Comparison of ENCODE assay signal across 9 cellular contexts in the genomic region with DNA sequence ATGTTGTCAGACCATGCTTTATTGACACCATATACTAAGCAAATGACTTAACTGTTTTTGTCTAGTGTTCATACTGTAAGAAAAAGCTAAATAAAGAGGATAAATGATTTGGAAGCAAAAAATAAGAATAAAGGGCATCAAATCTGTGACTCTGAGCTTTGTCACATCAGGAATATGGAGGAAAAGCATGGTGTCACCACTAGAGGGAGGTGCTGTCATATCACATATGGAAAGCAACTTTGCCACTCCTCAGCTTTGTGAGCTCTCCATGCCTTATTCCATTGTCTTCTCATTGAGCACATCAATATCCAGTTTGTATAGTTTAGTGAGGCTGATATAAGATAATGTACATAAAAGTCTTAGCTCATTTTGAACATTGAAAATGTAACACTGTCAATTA. TPM values are rescaled to one million over a fixed set of nuclear protein-coding genes. Genes with fewer than 3 reads are reported as not detected.
DNase-seq lines count a peak whose midpoint lies in the region; ATAC-seq lines count a peak whose summit lies in the region.
"Had no signal": no experiment of that assay in that cellular context is flagged by ENCODE, and none has a peak within 500 bp of the region (broad histone marks: within the 10 kb centered on the region; RNA-seq: fewer than 3 reads in every experiment).

No MANE protein-coding gene starts in this region.

- DNase-seq in activated naive CD8-positive, alpha-beta T cell treated with anti-CD3 and anti-CD28 coated beads, Interleukin-2, amount 10 ng/mL, durations not matched to agents 7 days and 5 days = no peak
- no peak for DNase-seq in activated naive CD8-positive, alpha-beta T cell treated with anti-CD3 and anti-CD28 coated beads for 36 hours
- DNase-seq in MV-4-11 (lab: John Stamatoyannopoulos, UW) (peak; percentile 23), iPS DF 19.7 (ENCODE audit: low read depth, low spot score) (peak; percentile 47)
- DNase-seq in activated CD4-positive, alpha-beta memory T cell treated with anti-CD3 and anti-CD28 coated beads, Interleukin-2, amount 10 ng/mL, durations not matched to agents 7 days and 5 days = peak; percentile 41
- DNase-seq: psoas muscle had no signal

- H3K4me1 Mint-ChIP-seq in activated naive CD8-positive, alpha-beta T cell treated with anti-CD3 and anti-CD28 coated beads, Interleukin-2, amount 10 ng/mL, durations not matched to agents 7 days and 5 days = peaks cover 3% of the 10 kb centered on the region
- H3K4me1 Mint-ChIP-seq in activated naive CD8-positive, alpha-beta T cell treated with anti-CD3 and anti-CD28 coated beads for 36 hours = no peaks in the 10 kb centered on the region
- H3K4me1 Mint-ChIP-seq in activated CD4-positive, alpha-beta memory T cell treated with anti-CD3 and anti-CD28 coated beads, Interleukin-2, amount 10 ng/mL, durations not matched to agents 7 days and 5 days = peaks cover 6% of the 10 kb centered on the region

- no peaks in the 10 kb centered on the region for H3K9me3 Mint-ChIP-seq in activated naive CD8-positive, alpha-beta T cell treated with anti-CD3 and anti-CD28 coated beads, Interleukin-2, amount 10 ng/mL, durations not matched to agents 7 days and 5 days
- no peaks in the 10 kb centered on the region for H3K9me3 Mint-ChIP-seq in activated naive CD8-positive, alpha-beta T cell treated with anti-CD3 and anti-CD28 coated beads for 36 hours
- no peaks in the 10 kb centered on the region for H3K9me3 Mint-ChIP-seq in activated CD4-positive, alpha-beta memory T cell treated with anti-CD3 and anti-CD28 coated beads, Interleukin-2, amount 10 ng/mL, durations not matched to agents 7 days and 5 days

- CTCF ChIA-PET in activated CD4-positive, alpha-beta memory T cell treated with anti-CD3 and anti-CD28 coated beads, Interleukin-2, amount 10 ng/mL, durations not matched to agents 7 days and 5 days (lab: Charles Lee) = interaction anchor here (0.5 to 2.6 kb wide), 28 partner anchors 10 to 381 kb away, joined by 3 to 21 read pairs (median 4); a partner anchor contains a TSS

- H3K4me3 Mint-ChIP-seq in activated naive CD8-positive, alpha-beta T cell treated with anti-CD3 and anti-CD28 coated beads, Interleukin-2, amount 10 ng/mL, durations not matched to agents 7 days and 5 days = no peak overlapping the region
- no peak overlapping the region for H3K4me3 Mint-ChIP-seq in activated naive CD8-positive, alpha-beta T cell treated with anti-CD3 and anti-CD28 coated beads for 36 hours
- no peak overlapping the region for H3K4me3 Mint-ChIP-seq in activated CD4-positive, alpha-beta memory T cell treated with anti-CD3 and anti-CD28 coated beads, Interleukin-2, amount 10 ng/mL, durations not matched to agents 7 days and 5 days

- POLR2A ChIA-PET in activated naive CD8-positive, alpha-beta T cell treated with anti-CD3 and anti-CD28 coated beads, Interleukin-2, amount 10 ng/mL, durations not matched to agents 7 days and 5 days (lab: Charles Lee) = interaction anchor here (0.6 to 1.0 kb wide), 2 partner anchors 15 to 112 kb away, joined by 3 read pairs; no protein-coding TSS in a partner anchor
- POLR2A ChIA-PET in activated CD4-positive, alpha-beta memory T cell treated with anti-CD3 and anti-CD28 coated beads, Interleukin-2, amount 10 ng/mL, durations not matched to agents 7 days and 5 days (lab: Charles Lee) = interaction anchor here (1.1 to 1.2 kb wide), 2 partner anchors 185 to 186 kb away, joined by 3 to 5 read pairs; a partner anchor contains a TSS

- H3K27ac Mint-ChIP-seq in activated naive CD8-positive, alpha-beta T cell treated with anti-CD3 and anti-CD28 coated beads, Interleukin-2, amount 10 ng/mL, durations not matched to agents 7 days and 5 days = no peak overlapping the region
- no peak overlapping the region for H3K27ac Mint-ChIP-seq in activated naive CD8-positive, alpha-beta T cell treated with anti-CD3 and anti-CD28 coated beads for 36 hours
- H3K27ac Mint-ChIP-seq in activated CD4-positive, alpha-beta memory T cell treated with anti-CD3 and anti-CD28 coated beads, Interleukin-2, amount 10 ng/mL, durations not matched to agents 7 days and 5 days = no peak overlapping the region

- no peaks in the 10 kb centered on the region for H3K36me3 Mint-ChIP-seq in activated naive CD8-positive, alpha-beta T cell treated with anti-CD3 and anti-CD28 coated beads, Interleukin-2, amount 10 ng/mL, durations not matched to agents 7 days and 5 days
- no peaks in the 10 kb centered on the region for H3K36me3 Mint-ChIP-seq in activated naive CD8-positive, alpha-beta T cell treated with anti-CD3 and anti-CD28 coated beads for 36 hours
- no peaks in the 10 kb centered on the region for H3K36me3 Mint-ChIP-seq in activated CD4-positive, alpha-beta memory T cell treated with anti-CD3 and anti-CD28 coated beads, Interleukin-2, amount 10 ng/mL, durations not matched to agents 7 days and 5 days (ENCODE audit: low read depth)

- H3K27me3 Mint-ChIP-seq in activated naive CD8-positive, alpha-beta T cell treated with anti-CD3 and anti-CD28 coated beads, Interleukin-2, amount 10 ng/mL, durations not matched to agents 7 days and 5 days = peaks cover 2% of the 10 kb centered on the region
- no peaks in the 10 kb centered on the region for H3K27me3 Mint-ChIP-seq in activated naive CD8-positive, alpha-beta T cell treated with anti-CD3 and anti-CD28 coated beads for 36 hours
- no peaks in the 10 kb centered on the region for H3K27me3 Mint-ChIP-seq in activated CD4-positive, alpha-beta memory T cell treated with anti-CD3 and anti-CD28 coated beads, Interleukin-2, amount 10 ng/mL, durations not matched to agents 7 days and 5 days

- peak; percentile 45 for ATAC-seq in activated naive CD8-positive, alpha-beta T cell treated with anti-CD3 and anti-CD28 coated beads, Interleukin-2, amount 10 ng/mL, durations not matched to agents 7 days and 5 days (ENCODE audit: low read depth)
- ATAC-seq in GM18517 (IDR thresholded peaks at IDR 0.05; ENCODE audit: unreplicated experiment) = no peak
- no peak for ATAC-seq in GM19467 (IDR thresholded peaks at IDR 0.05; ENCODE audit: unreplicated experiment)
- ATAC-seq in GM19023 (IDR thresholded peaks at IDR 0.05; ENCODE audit: unreplicated experiment) = no peak

RNA-seq across cellular contexts. Expression of a gene that starts 20.8 kb away (rescaled TPM):
- 100 to 1,000 TPM; 150 to 160 TPM for total RNA-seq in activated naive CD8-positive, alpha-beta T cell treated with anti-CD3 and anti-CD28 coated beads, Interleukin-2, amount 10 ng/mL, durations not matched to agents 7 days and 5 days
- 100 to 1,000 TPM; 141 to 146 TPM for total RNA-seq in activated naive CD8-positive, alpha-beta T cell treated with anti-CD3 and anti-CD28 coated beads for 36 hours
- total RNA-seq in activated CD4-positive, alpha-beta memory T cell treated with anti-CD3 and anti-CD28 coated beads, Interleukin-2, amount 10 ng/mL, durations not matched to agents 7 days and 5 days = 100 to 1,000 TPM; 141 to 144 TPM

RNA-seq across cellular contexts. Expression of a gene that starts 40.1 kb away (rescaled TPM):
- 100 to 1,000 TPM; 170 to 179 TPM for total RNA-seq in activated naive CD8-positive, alpha-beta T cell treated with anti-CD3 and anti-CD28 coated beads, Interleukin-2, amount 10 ng/mL, durations not matched to agents 7 days and 5 days
- total RNA-seq in activated naive CD8-positive, alpha-beta T cell treated with anti-CD3 and anti-CD28 coated beads for 36 hours = 100 to 1,000 TPM; 153 to 157 TPM
- total RNA-seq in activated CD4-positive, alpha-beta memory T cell treated with anti-CD3 and anti-CD28 coated beads, Interleukin-2, amount 10 ng/mL, durations not matched to agents 7 days and 5 days = 100 to 1,000 TPM; 280 to 281 TPM

Comparison
In these comparisons a context has a peak if more than half of its experiments do, and no peak if none do; other contexts are left out.
1. DNase-seq: peak in MV-4-11 (single experiment), activated CD4-positive, alpha-beta memory T cell treated with anti-CD3 and anti-CD28 coated beads, Interleukin-2, amount 10 ng/mL, durations not matched to agents 7 days and 5 days (single experiment) and iPS DF 19.7 (single experiment); none in activated naive CD8-positive, alpha-beta T cell treated with anti-CD3 and anti-CD28 coated beads, Interleukin-2, amount 10 ng/mL, durations not matched to agents 7 days and 5 days (single experiment) and activated naive CD8-positive, alpha-beta T cell treated with anti-CD3 and anti-CD28 coated beads for 36 hours (single experiment).